12 cellular contexts compared by ENCODE assay signal in genomic region chr7:131034166-131034881, GRCh38.
DNase-seq lines count a peak whose midpoint lies in the region; ATAC-seq and TF ChIP-seq lines count a peak whose summit lies in the region.
"Had no signal": no experiment of that assay in that cellular context is flagged by ENCODE, and none has a peak within 500 bp of the region (broad histone marks: within the 10 kb centered on the region; RNA-seq: fewer than 3 reads in every experiment).

No MANE protein-coding gene starts in this region.

- H3K27ac Mint-ChIP-seq in activated naive CD8-positive, alpha-beta T cell treated with anti-CD3 and anti-CD28 coated beads for 36 hours: peak overlapping the region; percentile 21
- H3K27ac Mint-ChIP-seq in stimulated activated naive CD8-positive, alpha-beta T cell treated with anti-CD3 and anti-CD28 coated beads, Interleukin-15, amount 100 ng/mL, for 72 hours: peak overlapping the region in 1 of 2 donors; percentile 67

- no peaks in the 10 kb centered on the region for H3K9me3 ChIP-seq in Karpas-422 (ENCODE audit: low read length)
- no peaks in the 10 kb centered on the region for H3K9me3 ChIP-seq in left lung

- no peak overlapping the region for H3K4me2 ChIP-seq in Karpas-422 (ENCODE audit: low read depth, low read length, poor library complexity, severe bottlenecking)

- H3K79me2 ChIP-seq in Karpas-422 (ENCODE audit: low read length): peaks cover 92% of the 10 kb centered on the region

- H3K4me3 ChIP-seq in Karpas-422 (ENCODE audit: low read length) (no peak overlapping the region), left lung (no peak overlapping the region)
- H3K4me3 ChIP-seq: cardiac muscle cell had no signal

- no peak overlapping the region for H3K4me3 Mint-ChIP-seq in activated naive CD8-positive, alpha-beta T cell treated with anti-CD3 and anti-CD28 coated beads for 36 hours
- peak overlapping the region in 1 of 2 donors; percentile 22 for H3K4me3 Mint-ChIP-seq in stimulated activated naive CD8-positive, alpha-beta T cell treated with anti-CD3 and anti-CD28 coated beads, Interleukin-15, amount 100 ng/mL, for 72 hours
- H3K4me3 Mint-ChIP-seq: CD14-positive monocyte had no signal

- H3K4me1 ChIP-seq in Karpas-422 (ENCODE audit: low read length) (peaks cover 41% of the 10 kb centered on the region), left lung (peaks cover 15 to 56% of the 10 kb centered on the region in 2 donors)

- no peaks in the 10 kb centered on the region for H4K20me1 ChIP-seq in Karpas-422 (ENCODE audit: insufficient read depth, low read depth, low read length)

- 0 out of 2 replicates have a peak, but pooled peaks cover 4% of the 10 kb centered on the region for H3K36me3 ChIP-seq in Karpas-422 (ENCODE audit: insufficient read depth, low read length)
- no peaks in the 10 kb centered on the region for H3K36me3 ChIP-seq in left lung
- H3K36me3 ChIP-seq: cardiac muscle cell had no signal

- H3K27ac ChIP-seq in Karpas-422 (ENCODE audit: low read length): peak overlapping the region; percentile 21; the same call in 1 of the 2 replicates
- H3K27ac ChIP-seq in left lung: no peak overlapping the region
- H3K27ac ChIP-seq: cardiac muscle cell had no signal

- H3K27me3 Mint-ChIP-seq in activated naive CD8-positive, alpha-beta T cell treated with anti-CD3 and anti-CD28 coated beads for 36 hours: no peaks in the 10 kb centered on the region
- H3K27me3 Mint-ChIP-seq in stimulated activated naive CD8-positive, alpha-beta T cell treated with anti-CD3 and anti-CD28 coated beads, Interleukin-15, amount 100 ng/mL, for 72 hours: no peaks in the 10 kb centered on the region

- H2AFZ ChIP-seq in Karpas-422 (ENCODE audit: low read length): no peak overlapping the region

- peaks cover 78% of the 10 kb centered on the region for H3K4me1 Mint-ChIP-seq in activated naive CD8-positive, alpha-beta T cell treated with anti-CD3 and anti-CD28 coated beads for 36 hours
- peaks cover 96% of the 10 kb centered on the region for H3K4me1 Mint-ChIP-seq in stimulated activated naive CD8-positive, alpha-beta T cell treated with anti-CD3 and anti-CD28 coated beads, Interleukin-15, amount 100 ng/mL, for 72 hours

- H3K9ac ChIP-seq in Karpas-422 (ENCODE audit: low read length): no peak overlapping the region

- intact Hi-C loops in left lung (cut with DNase I): no loop called here

- peaks cover 49% of the 10 kb centered on the region for H3K36me3 Mint-ChIP-seq in activated naive CD8-positive, alpha-beta T cell treated with anti-CD3 and anti-CD28 coated beads for 36 hours

- DNase-seq in Ammon's horn (ENCODE audit: low spot score): peak; percentile 68
- DNase-seq in Karpas-422: no peak
- DNase-seq in activated naive CD8-positive, alpha-beta T cell treated with anti-CD3 and anti-CD28 coated beads for 36 hours: no peak
- no peak for DNase-seq in left lung
- no peak for DNase-seq in stimulated activated CD4-positive, alpha-beta T cell treated with anti-CD3 and anti-CD28 coated beads, Interleukin-4, amount 100 ng/mL, for 1 hour
- DNase-seq in Kasumi-1 (lab: John Stamatoyannopoulos, UW): no peak
- no peak for DNase-seq in ACHN
- no peak for DNase-seq in stimulated activated naive CD8-positive, alpha-beta T cell treated with anti-CD3 and anti-CD28 coated beads, Interleukin-15, amount 100 ng/mL, for 72 hours
- DNase-seq: HCEC 1CT, NCI-H524 had no signal

- H3K9me2 ChIP-seq in Karpas-422 (replicated peaks; ENCODE audit: insufficient read depth, low read length): no peaks in the 10 kb centered on the region

- no peak for TF ChIP-seq CTCF in left lung (IDR thresholded peaks at IDR 0.05)

- peaks cover under 1% of the 10 kb centered on the region for H3K9me3 Mint-ChIP-seq in activated naive CD8-positive, alpha-beta T cell treated with anti-CD3 and anti-CD28 coated beads for 36 hours
- H3K9me3 Mint-ChIP-seq in stimulated activated naive CD8-positive, alpha-beta T cell treated with anti-CD3 and anti-CD28 coated beads, Interleukin-15, amount 100 ng/mL, for 72 hours: peaks cover 0 to under 1% of the 10 kb centered on the region in 2 donors

- H3K27me3 ChIP-seq in Karpas-422 (ENCODE audit: low read length) (no peaks in the 10 kb centered on the region), left lung (no peaks in the 10 kb centered on the region)
- H3K27me3 ChIP-seq: cardiac muscle cell had no signal

- ATAC-seq in left lung: peak; percentile 8
- no peak for ATAC-seq in stimulated activated naive CD8-positive, alpha-beta T cell treated with anti-CD3 and anti-CD28 coated beads, Interleukin-15, amount 100 ng/mL, for 72 hours

- in situ Hi-C loops in ACHN (cut with HindIII; ENCODE audit: low pct_ligation_motif_present, low pct_unique_long_range_greater_than_20kb, low sequenced_read_pairs): no loop called here
